ENCODE assay signal across 14 cellular contexts in the genomic region with DNA sequence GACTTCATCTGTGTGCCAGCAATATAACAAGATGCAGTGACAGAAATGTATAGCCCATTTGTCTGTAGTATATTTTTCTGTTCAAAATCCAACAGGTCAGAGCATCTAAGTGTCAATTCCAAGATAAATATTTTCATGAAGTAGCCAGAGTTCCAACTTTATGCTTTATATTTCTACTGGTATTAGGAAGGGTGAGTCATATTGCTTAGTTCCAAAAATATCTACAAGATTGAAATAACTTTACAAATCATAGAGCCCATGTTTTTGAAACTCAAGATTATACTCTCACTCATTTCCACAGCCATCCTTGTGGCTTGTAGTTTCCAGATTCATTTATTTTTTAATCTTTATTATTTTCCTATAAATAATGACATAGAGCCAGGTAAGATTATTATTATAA.
"Had no signal": no experiment of that assay in that cellular context is flagged by ENCODE, and none has a peak within 500 bp of the region (broad histone marks: within the 10 kb centered on the region; RNA-seq: fewer than 3 reads in every experiment).

No MANE protein-coding gene starts in this region.

- H3K9me3 ChIP-seq: body of pancreas, gastroesophageal sphincter, stomach, thyroid gland, vagina had no signal

- ATAC-seq: body of pancreas, gastroesophageal sphincter, left ventricle myocardium superior had no signal

- H3K27ac Mint-ChIP-seq: activated CD4-positive, alpha-beta memory T cell treated with anti-CD3 and anti-CD28 coated beads for 36 hours; activated naive CD8-positive, alpha-beta T cell treated with anti-CD3 and anti-CD28 coated beads for 36 hours had no signal

- H3K36me3 Mint-ChIP-seq: activated CD4-positive, alpha-beta memory T cell treated with anti-CD3 and anti-CD28 coated beads for 36 hours; activated naive CD8-positive, alpha-beta T cell treated with anti-CD3 and anti-CD28 coated beads for 36 hours had no signal

- H3K4me3 ChIP-seq: body of pancreas, gastroesophageal sphincter, stomach, thyroid gland, vagina had no signal

- H3K27me3 Mint-ChIP-seq: activated CD4-positive, alpha-beta memory T cell treated with anti-CD3 and anti-CD28 coated beads for 36 hours; activated naive CD8-positive, alpha-beta T cell treated with anti-CD3 and anti-CD28 coated beads for 36 hours had no signal

- H3K27ac ChIP-seq: body of pancreas, gastroesophageal sphincter, stomach, thyroid gland, vagina had no signal

- H3K4me3 Mint-ChIP-seq: activated CD4-positive, alpha-beta memory T cell treated with anti-CD3 and anti-CD28 coated beads for 36 hours; activated naive CD8-positive, alpha-beta T cell treated with anti-CD3 and anti-CD28 coated beads for 36 hours had no signal

- H3K36me3 ChIP-seq: gastroesophageal sphincter, stomach, thyroid gland, vagina had no signal

- H3K27me3 ChIP-seq: body of pancreas, gastroesophageal sphincter, stomach, thyroid gland, vagina had no signal

- DNase-seq: activated CD4-positive, alpha-beta memory T cell treated with anti-CD3 and anti-CD28 coated beads for 36 hours; activated CD4-positive, alpha-beta T cell treated with anti-CD3 and anti-CD28 coated beads for 1 hour; activated gamma-delta T cell; activated naive CD8-positive, alpha-beta T cell treated with anti-CD3 and anti-CD28 coated beads for 36 hours; activated T-cell treated with anti-CD3 and anti-CD28 coated beads, Interleukin-2, amount 50 U/mL, for 48 hours; body of pancreas; left ventricle myocardium superior; mesendoderm; stimulated activated CD4-positive, alpha-beta T cell treated with anti-CD3 and anti-CD28 coated beads, Interleukin-15, amount 100 ng/mL, for 24 hours; stomach; T-helper 9 cell; thyroid gland had no signal

- H3K4me1 ChIP-seq: body of pancreas, gastroesophageal sphincter, stomach, thyroid gland, vagina had no signal

- H3K4me1 Mint-ChIP-seq: activated naive CD8-positive, alpha-beta T cell treated with anti-CD3 and anti-CD28 coated beads for 36 hours had no signal
